ENCODE assay signal across 8 cellular contexts in genomic region chr22:30005213-30005857, GRCh38.
DNase-seq lines count a peak whose midpoint lies in the region; ATAC-seq and TF ChIP-seq lines count a peak whose summit lies in the region.

No MANE protein-coding gene starts in this region.

- DNase-seq in A673 (ENCODE audit: low spot score) = peak; percentile 82
- DNase-seq in GM13977 (ENCODE audit: low spot score) = peak; percentile 45
- peak; percentile 36 for DNase-seq in NCI-H446 treated with DMSO at 0.1 percent for 48 hours (lab: John Stamatoyannopoulos, UW)
- peak; percentile 44 to 59 for DNase-seq in activated CD4-positive, alpha-beta T cell treated with anti-CD3 and anti-CD28 coated beads, Interleukin-2, amount 50 U/mL, for 24 hours (ENCODE audit: low read depth in 1 of 2, low spot score in 1 of 2)
- DNase-seq in dorsolateral prefrontal cortex = peak in 9 of 10 donors; percentile 47 to 84 (median 70)
- DNase-seq in lung (ENCODE audit: low spot score) = peak; percentile 61
- peak; percentile 10 to 20 for DNase-seq in stimulated activated CD8-positive, alpha-beta memory T cell treated with anti-CD3 and anti-CD28 coated beads, Interleukin-15, amount 100 ng/mL, for 4 hours (ENCODE audit: low read depth in 2 of 2)

- WGBS in lung, 2 donors = 50 to 61% methylated on average over 3 of the region's 3 CpGs

- in situ Hi-C loops in GM13977 (cut with MboI; ENCODE audit: low pct_unique_long_range_greater_than_20kb, low sequenced_read_pairs, unreplicated experiment) = no loop called here

- POLR2A ChIA-PET in A673 (lab: Charles Lee; ENCODE audit: low non-redundant PET) = no interaction called here

- H3K4me3 ChIP-seq in A673 (ENCODE audit: low read depth, low read length, poor library complexity, severe bottlenecking) (no peak overlapping the region), dorsolateral prefrontal cortex (no peak overlapping the region), lung (no peak overlapping the region)

- intact Hi-C loops in A673 (cut with micrococcal nuclease; ENCODE audit: unreplicated experiment) = loop anchor here (2.0 to 10.0 kb wide), 5 partner anchors 82 to 371 kb away; no protein-coding TSS in a partner anchor
- intact Hi-C loops in dorsolateral prefrontal cortex (cut with DNase I) = loop anchor here (2.0 to 10.0 kb wide), 5 partner anchors 69 to 371 kb away; partner anchors contain the start of genes ASCC2 (in 1 of the 2) and MTMR3 (in 1 of the 2)

- CTCF ChIA-PET in A673 (lab: Charles Lee) = interaction anchor here (0.5 to 1.9 kb wide), 17 partner anchors 12 to 380 kb away, joined by 3 to 22 read pairs (median 4); partner anchors contain the start of genes ASCC2 and ZMAT5

- peaks cover 13% of the 10 kb centered on the region for H3K4me1 ChIP-seq in A673 (ENCODE audit: insufficient read depth, low read length, poor library complexity, severe bottlenecking)
- peaks cover 0 to 3% of the 10 kb centered on the region in 2 donors for H3K4me1 ChIP-seq in lung (ENCODE audit: control insufficient read depth in 2 of 2, insufficient read depth in 2 of 2, low read length in 2 of 2)

- BruUV-seq in A673 (replicated peaks; lab: Mats Ljungman, UMichigan) = no TSS peak

- H3K9me3 ChIP-seq in A673 (ENCODE audit: low read depth, low read length, poor library complexity, severe bottlenecking) = no peaks in the 10 kb centered on the region
- H3K9me3 ChIP-seq in lung (ENCODE audit: control insufficient read depth in 2 of 2, insufficient read depth in 1 of 2, low read length in 1 of 2) = no peaks in the 10 kb centered on the region

- H3K27me3 ChIP-seq in A673 (replicated peaks; ENCODE audit: insufficient read depth, low read depth, low read length, poor library complexity) (no peaks in the 10 kb centered on the region), dorsolateral prefrontal cortex (no peaks in the 10 kb centered on the region), lung (ENCODE audit: control insufficient read depth, insufficient read depth) (no peaks in the 10 kb centered on the region)

- peak; percentile 98 for TF ChIP-seq CTCF in A673 (conservative IDR thresholded peaks at IDR 0.05; ENCODE audit: low read depth, low read length)
- TF ChIP-seq CTCF in GM13977 (IDR thresholded peaks at IDR 0.05; ENCODE audit: extremely low read depth, insufficient read depth, missing control alignments) = peak; percentile 96
- peak; percentile 83 to 99 (median 94) for TF ChIP-seq CTCF in dorsolateral prefrontal cortex (IDR thresholded peaks at IDR 0.05 in 54 of 56, conservative IDR thresholded peaks at IDR 0.05 in 2 of 56; ENCODE audit: low read depth in 1 of 56, partially characterized antibody in 56 of 56)
- peak; percentile 94 for TF ChIP-seq CTCF in lung (IDR thresholded peaks at IDR 0.05; ENCODE audit: control extremely low read depth, extremely low read depth)

- no peak overlapping the region for H3K27ac ChIP-seq in A673 (ENCODE audit: low read depth, low read length, poor library complexity, severe bottlenecking)
- H3K27ac ChIP-seq in dorsolateral prefrontal cortex = peak overlapping the region in 13 of 59 donors; percentile 0 to 29 (median 15)
- no peak overlapping the region for H3K27ac ChIP-seq in lung (ENCODE audit: low read depth in 1 of 2, low read length in 1 of 2)

- H3K36me3 ChIP-seq in A673 (ENCODE audit: insufficient read depth, low read length, poor library complexity, severe bottlenecking) = peaks cover 2% of the 10 kb centered on the region
- peaks cover 23 to 25% of the 10 kb centered on the region in 2 donors for H3K36me3 ChIP-seq in lung (ENCODE audit: control insufficient read depth in 2 of 2, insufficient read depth in 2 of 2, low read length in 2 of 2)

- ATAC-seq in lung (ENCODE audit: insufficient read depth, low FRiP score) (no peak), HG03108 (IDR thresholded peaks at IDR 0.05; ENCODE audit: unreplicated experiment) (no peak)

Comparison
In these comparisons a context has a peak if more than half of its experiments do, and no peak if none do; other contexts are left out.
1. DNase-seq: peak in every context shown above with its lines; median percentile 82 in A673; 70 in dorsolateral prefrontal cortex; 61 in lung; 52 in activated CD4-positive, alpha-beta T cell treated with anti-CD3 and anti-CD28 coated beads, Interleukin-2, amount 50 U/mL, for 24 hours; 45 in GM13977; 36 in NCI-H446 treated with DMSO at 0.1 percent for 48 hours; 15 in stimulated activated CD8-positive, alpha-beta memory T cell treated with anti-CD3 and anti-CD28 coated beads, Interleukin-15, amount 100 ng/mL, for 4 hours.